ENCODE assay signal across 11 cellular contexts in the genomic region with DNA sequence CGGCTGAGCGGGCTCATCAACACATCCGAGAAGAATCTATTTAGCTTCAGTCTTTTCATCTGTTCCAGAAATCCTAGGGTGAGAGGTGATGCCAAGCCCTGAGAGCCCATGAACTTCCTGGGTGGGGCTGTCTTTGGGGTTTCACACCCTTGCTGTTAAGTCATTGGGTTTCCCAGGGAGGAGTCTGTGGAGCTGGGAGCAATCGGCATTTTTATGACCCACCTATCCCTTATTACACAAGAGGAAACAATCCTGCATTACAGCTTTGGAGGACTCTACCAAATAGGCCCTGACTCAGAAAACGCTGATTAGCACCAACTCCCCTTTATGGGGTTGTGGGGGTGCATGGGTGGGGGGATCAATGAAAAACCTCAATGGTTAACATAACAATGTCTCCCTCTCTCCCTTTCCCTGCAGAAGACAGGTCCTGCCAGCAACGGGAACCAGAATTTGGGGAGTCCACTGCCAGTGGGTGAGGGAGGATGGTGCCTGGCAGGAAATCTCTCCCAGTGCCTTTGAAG. TPM values are rescaled to one million over a fixed set of nuclear protein-coding genes. Genes with fewer than 3 reads are reported as not detected.
DNase-seq lines count a peak whose midpoint lies in the region; ATAC-seq and TF ChIP-seq lines count a peak whose summit lies in the region.
"Had no signal": no experiment of that assay in that cellular context is flagged by ENCODE, and none has a peak within 500 bp of the region (broad histone marks: within the 10 kb centered on the region; RNA-seq: fewer than 3 reads in every experiment).

No MANE protein-coding gene starts in this region.

- TF ChIP-seq EP300 in gastroesophageal sphincter (IDR thresholded peaks at IDR 0.05) = no peak

- TF ChIP-seq CTCF in activated CD8-positive, alpha-beta T cell treated with anti-CD3 and anti-CD28 coated beads for 36 hours (IDR thresholded peaks at IDR 0.05) = no peak
- no peak for TF ChIP-seq CTCF in gastroesophageal sphincter (IDR thresholded peaks at IDR 0.05)

- H3K4me3 ChIP-seq in gastroesophageal sphincter = no peak overlapping the region

- intact Hi-C loops in activated CD4-positive, alpha-beta T cell treated with anti-CD3 and anti-CD28 coated beads, Interleukin-2, amount 10 ng/mL, durations not matched to agents 24 days and 14 days (cut with micrococcal nuclease) = no loop called here
- intact Hi-C loops in activated CD8-positive, alpha-beta T cell treated with anti-CD3 and anti-CD28 coated beads for 36 hours (cut with micrococcal nuclease) = no loop called here

- POLR2A ChIA-PET in activated CD8-positive, alpha-beta T cell treated with anti-CD3 and anti-CD28 coated beads for 36 hours (lab: Charles Lee) = interaction anchor here (0.7 to 1.4 kb wide), 8 partner anchors 9 to 367 kb away, joined by 3 to 5 read pairs (median 4); no protein-coding TSS in a partner anchor

- CTCF ChIA-PET in activated CD8-positive, alpha-beta T cell treated with anti-CD3 and anti-CD28 coated beads for 36 hours (lab: Charles Lee) = interaction anchor here (1.2 to 1.5 kb wide), 2 partner anchors 9 to 200 kb away, joined by 4 to 7 read pairs; no protein-coding TSS in a partner anchor

- H3K9me3 Mint-ChIP-seq in activated CD4-positive, alpha-beta T cell treated with anti-CD3 and anti-CD28 coated beads, Interleukin-2, amount 10 ng/mL, durations not matched to agents 24 days and 14 days = no peaks in the 10 kb centered on the region
- H3K9me3 Mint-ChIP-seq in activated CD8-positive, alpha-beta T cell treated with anti-CD3 and anti-CD28 coated beads for 36 hours = no peaks in the 10 kb centered on the region
- no peaks in the 10 kb centered on the region for H3K9me3 Mint-ChIP-seq in stimulated activated memory B cell treated with anti-CD40 and anti-IgM and Interleukin-4, amounts not matched to agents 10 μg/mL and 1 μg/mL and 100 μg/mL, for 72 hours
- H3K9me3 Mint-ChIP-seq: stimulated activated naive CD8-positive, alpha-beta T cell treated with anti-CD3 and anti-CD28 coated beads, Interleukin-15, amount 100 ng/mL, for 72 hours had no signal

- ATAC-seq in activated CD8-positive, alpha-beta T cell treated with anti-CD3 and anti-CD28 coated beads for 36 hours = no peak
- ATAC-seq in gastroesophageal sphincter (peak; percentile 63), GM21723 (IDR thresholded peaks at IDR 0.05; ENCODE audit: unreplicated experiment) (no peak), HG03565 (IDR thresholded peaks at IDR 0.05; ENCODE audit: unreplicated experiment) (no peak)
- ATAC-seq in stimulated activated memory B cell treated with anti-CD40 and anti-IgM and Interleukin-4, amounts not matched to agents 10 μg/mL and 1 μg/mL and 100 μg/mL, for 72 hours = no peak
- ATAC-seq: stimulated activated naive CD8-positive, alpha-beta T cell treated with anti-CD3 and anti-CD28 coated beads, Interleukin-15, amount 100 ng/mL, for 72 hours had no signal

- 59 to 94% methylated on average over 3 of the region's 6 CpGs for WGBS in gastroesophageal sphincter (ENCODE audit: low coverage in 1 of 2), 2 donors

- TF ChIP-seq POLR2A in gastroesophageal sphincter (IDR thresholded peaks at IDR 0.05) = no peak

- H3K4me1 Mint-ChIP-seq in activated CD4-positive, alpha-beta T cell treated with anti-CD3 and anti-CD28 coated beads, Interleukin-2, amount 10 ng/mL, durations not matched to agents 24 days and 14 days = peaks cover 42% of the 10 kb centered on the region
- peaks cover 57% of the 10 kb centered on the region for H3K4me1 Mint-ChIP-seq in activated CD8-positive, alpha-beta T cell treated with anti-CD3 and anti-CD28 coated beads for 36 hours (ENCODE audit: low read depth)
- peaks cover 23% of the 10 kb centered on the region for H3K4me1 Mint-ChIP-seq in stimulated activated memory B cell treated with anti-CD40 and anti-IgM and Interleukin-4, amounts not matched to agents 10 μg/mL and 1 μg/mL and 100 μg/mL, for 72 hours

- H3K27ac Mint-ChIP-seq in activated CD4-positive, alpha-beta T cell treated with anti-CD3 and anti-CD28 coated beads, Interleukin-2, amount 10 ng/mL, durations not matched to agents 24 days and 14 days = peak overlapping the region; percentile 34
- H3K27ac Mint-ChIP-seq in activated CD8-positive, alpha-beta T cell treated with anti-CD3 and anti-CD28 coated beads for 36 hours = peak overlapping the region; percentile 81
- peak overlapping the region; percentile 45 for H3K27ac Mint-ChIP-seq in stimulated activated memory B cell treated with anti-CD40 and anti-IgM and Interleukin-4, amounts not matched to agents 10 μg/mL and 1 μg/mL and 100 μg/mL, for 72 hours

- no peaks in the 10 kb centered on the region for H3K27me3 Mint-ChIP-seq in activated CD4-positive, alpha-beta T cell treated with anti-CD3 and anti-CD28 coated beads, Interleukin-2, amount 10 ng/mL, durations not matched to agents 24 days and 14 days
- H3K27me3 Mint-ChIP-seq in activated CD8-positive, alpha-beta T cell treated with anti-CD3 and anti-CD28 coated beads for 36 hours = no peaks in the 10 kb centered on the region
- H3K27me3 Mint-ChIP-seq in stimulated activated memory B cell treated with anti-CD40 and anti-IgM and Interleukin-4, amounts not matched to agents 10 μg/mL and 1 μg/mL and 100 μg/mL, for 72 hours = no peaks in the 10 kb centered on the region
- H3K27me3 Mint-ChIP-seq: stimulated activated naive CD8-positive, alpha-beta T cell treated with anti-CD3 and anti-CD28 coated beads, Interleukin-15, amount 100 ng/mL, for 72 hours had no signal

- H3K27me3 ChIP-seq in gastroesophageal sphincter = no peaks in the 10 kb centered on the region

- no peak for DNase-seq in activated CD4-positive, alpha-beta T cell treated with anti-CD3 and anti-CD28 coated beads, Interleukin-2, amount 10 ng/mL, durations not matched to agents 24 days and 14 days
- no peak for DNase-seq in activated CD4-positive, alpha-beta T cell treated with anti-CD3 and anti-CD28 coated beads, Interleukin-2, amount 50 U/mL, for 4 hours
- DNase-seq in activated CD8-positive, alpha-beta T cell treated with anti-CD3 and anti-CD28 coated beads for 36 hours = no peak
- no peak for DNase-seq in anterior cingulate cortex (lab: John Stamatoyannopoulos, UW)
- DNase-seq: NCI-H2029 treated with DMSO at 0.1 percent for 48 hours; stimulated activated naive CD8-positive, alpha-beta T cell treated with anti-CD3 and anti-CD28 coated beads, Interleukin-15, amount 100 ng/mL, for 72 hours; T1000 had no signal

- H3K4me1 ChIP-seq in gastroesophageal sphincter = peaks cover 0 to 3% (median 0%) of the 10 kb centered on the region in 3 donors

- H3K9me3 ChIP-seq in gastroesophageal sphincter = no peaks in the 10 kb centered on the region

- no peak overlapping the region for H3K4me3 Mint-ChIP-seq in activated CD4-positive, alpha-beta T cell treated with anti-CD3 and anti-CD28 coated beads, Interleukin-2, amount 10 ng/mL, durations not matched to agents 24 days and 14 days
- no peak overlapping the region for H3K4me3 Mint-ChIP-seq in activated CD8-positive, alpha-beta T cell treated with anti-CD3 and anti-CD28 coated beads for 36 hours
- no peak overlapping the region for H3K4me3 Mint-ChIP-seq in stimulated activated memory B cell treated with anti-CD40 and anti-IgM and Interleukin-4, amounts not matched to agents 10 μg/mL and 1 μg/mL and 100 μg/mL, for 72 hours

- H3K36me3 ChIP-seq in gastroesophageal sphincter = peaks cover 0 to 100% of the 10 kb centered on the region in 2 donors

- H3K36me3 Mint-ChIP-seq in activated CD4-positive, alpha-beta T cell treated with anti-CD3 and anti-CD28 coated beads, Interleukin-2, amount 10 ng/mL, durations not matched to agents 24 days and 14 days (ENCODE audit: low read depth) = peaks cover 84% of the 10 kb centered on the region
- H3K36me3 Mint-ChIP-seq in activated CD8-positive, alpha-beta T cell treated with anti-CD3 and anti-CD28 coated beads for 36 hours (ENCODE audit: low read depth) = peaks cover 84% of the 10 kb centered on the region
- peaks cover 79% of the 10 kb centered on the region for H3K36me3 Mint-ChIP-seq in stimulated activated memory B cell treated with anti-CD40 and anti-IgM and Interleukin-4, amounts not matched to agents 10 μg/mL and 1 μg/mL and 100 μg/mL, for 72 hours

- H3K27ac ChIP-seq in gastroesophageal sphincter = peak overlapping the region in 2 of 4 donors; percentile 12 to 53

RNA-seq across cellular contexts. Expression of a gene that starts 46.3 kb away (rescaled TPM):
- total RNA-seq in activated CD4-positive, alpha-beta T cell treated with anti-CD3 and anti-CD28 coated beads, Interleukin-2, amount 10 ng/mL, durations not matched to agents 24 days and 14 days = 204 and 215 TPM in 2 replicates
- total RNA-seq in activated CD8-positive, alpha-beta T cell treated with anti-CD3 and anti-CD28 coated beads for 36 hours = 100 to 1,000 TPM; 199 to 206 TPM
- 100 to 1,000 TPM in 3 of 4 donors, 10 to 100 TPM in 1; 88.0 to 190 (median 177) TPM for total RNA-seq in gastroesophageal sphincter
